In the genomic region with DNA sequence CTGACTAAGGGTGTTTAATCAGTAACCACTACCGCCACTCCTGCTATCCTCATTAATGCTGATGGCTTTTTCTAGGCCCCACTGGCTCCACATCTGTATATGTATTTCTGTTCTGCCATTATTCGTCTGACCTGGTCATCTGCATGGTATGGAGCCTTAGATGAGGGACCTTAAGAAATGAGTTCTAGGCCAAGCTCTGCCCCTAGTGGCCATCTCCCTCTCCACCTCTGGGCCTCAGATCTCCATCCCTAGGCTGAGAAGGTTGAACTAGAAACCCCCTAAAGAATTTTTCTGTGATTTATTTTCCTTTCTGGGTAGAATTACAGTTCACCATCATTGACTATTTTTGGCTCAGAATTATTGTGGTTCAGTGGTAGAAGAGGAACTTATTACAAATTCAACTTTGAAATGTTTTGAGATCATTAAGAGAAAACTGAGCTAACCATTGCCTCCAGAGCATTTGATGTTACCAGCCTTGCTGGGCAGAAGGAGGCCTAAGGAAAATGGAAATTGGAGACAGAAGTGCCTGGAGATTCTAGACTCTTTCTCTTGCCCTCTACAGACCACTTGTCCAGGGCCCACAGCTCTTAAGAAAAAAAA, we compare ENCODE assay signal across 12 cellular contexts.
DNase-seq lines count a peak whose midpoint lies in the region; ATAC-seq, FAIRE-seq and TF ChIP-seq lines count a peak whose summit lies in the region.
"Had no signal": no experiment of that assay in that cellular context is flagged by ENCODE, and none has a peak within 500 bp of the region (broad histone marks: within the 10 kb centered on the region; RNA-seq: fewer than 3 reads in every experiment).

No MANE protein-coding gene starts in this region.

- H3K79me2 ChIP-seq in KMS-11 (ENCODE audit: insufficient read depth, low read depth) (no peaks in the 10 kb centered on the region), neural progenitor cell (ENCODE audit: low read depth) (no peaks in the 10 kb centered on the region)

- no peak overlapping the region for H3K4me3 Mint-ChIP-seq in neural progenitor cell

- H3F3A ChIP-seq in neural progenitor cell (ENCODE audit: low read depth): no peaks in the 10 kb centered on the region

- no peaks in the 10 kb centered on the region for H3K36me3 Mint-ChIP-seq in neural progenitor cell

- H3K4me1 ChIP-seq in KMS-11 (ENCODE audit: low read depth, poor library complexity, severe bottlenecking): no peaks in the 10 kb centered on the region
- no peaks in the 10 kb centered on the region for H3K4me1 ChIP-seq in neural progenitor cell
- H3K4me1 ChIP-seq: SJCRH30 had no signal

- intact Hi-C loops in head of caudate nucleus (cut with DNase I): no loop called here

- no peaks in the 10 kb centered on the region for H3K27me3 ChIP-seq in KMS-11 (ENCODE audit: insufficient read depth, low read depth)
- H3K27me3 ChIP-seq in bronchial epithelial cell (ENCODE audit: control insufficient read depth, insufficient read depth, low read length): no peaks in the 10 kb centered on the region
- H3K27me3 ChIP-seq in neural progenitor cell: no peaks in the 10 kb centered on the region
- H3K27me3 ChIP-seq in MG63: no peaks in the 10 kb centered on the region
- H3K27me3 ChIP-seq: SJCRH30 had no signal

- no peaks in the 10 kb centered on the region for H3K9me3 Mint-ChIP-seq in neural progenitor cell

- no peak overlapping the region for H3K4me3 ChIP-seq in GM12864 (ENCODE audit: low read depth, low read length)
- no peak overlapping the region for H3K4me3 ChIP-seq in KMS-11 (IDR thresholded peaks at IDR 0.05; ENCODE audit: insufficient read depth, low read depth, low read length)
- no peak overlapping the region for H3K4me3 ChIP-seq in bronchial epithelial cell (ENCODE audit: low read depth, low read length)
- H3K4me3 ChIP-seq in neural progenitor cell: no peak overlapping the region
- H3K4me3 ChIP-seq in MG63: no peak overlapping the region
- H3K4me3 ChIP-seq: SJCRH30 had no signal

- H4K20me1 ChIP-seq in KMS-11 (ENCODE audit: insufficient read depth) (no peaks in the 10 kb centered on the region), neural progenitor cell (ENCODE audit: low read depth) (no peaks in the 10 kb centered on the region)

- H3K4me2 ChIP-seq in KMS-11: no peak overlapping the region
- H3K4me2 ChIP-seq in neural progenitor cell: no peak overlapping the region

- H3K9ac ChIP-seq in KMS-11 (no peak overlapping the region), neural progenitor cell (no peak overlapping the region)

- H2AFZ ChIP-seq in KMS-11 (ENCODE audit: low read depth): no peak overlapping the region
- H2AFZ ChIP-seq in neural progenitor cell (replicated peaks): no peak overlapping the region

- TF ChIP-seq CTCF in GM12864 (IDR thresholded peaks at IDR 0.05; ENCODE audit: low read depth, low read length, missing control alignments): peak; percentile 82
- peak; percentile 49 for TF ChIP-seq CTCF in KMS-11 (conservative IDR thresholded peaks at IDR 0.05; ENCODE audit: low read depth, low read length)
- TF ChIP-seq CTCF in bronchial epithelial cell (IDR thresholded peaks at IDR 0.05; ENCODE audit: insufficient read depth, low read length, severe bottlenecking): peak; percentile 52
- peak; percentile 55 for TF ChIP-seq CTCF in neural progenitor cell (IDR thresholded peaks at IDR 0.05)

- H3K4me1 Mint-ChIP-seq in neural progenitor cell: no peaks in the 10 kb centered on the region

- FAIRE-seq in bronchial epithelial cell (lab: Jason Lieb, UNC): no peak
- FAIRE-seq: colon had no signal

- H3K9me3 ChIP-seq in neural progenitor cell (ENCODE audit: low read depth): no peaks in the 10 kb centered on the region
- no peaks in the 10 kb centered on the region for H3K9me3 ChIP-seq in MG63
- H3K9me3 ChIP-seq: SJCRH30 had no signal

- H3K27ac ChIP-seq in KMS-11: no peak overlapping the region
- no peak overlapping the region for H3K27ac ChIP-seq in neural progenitor cell
- H3K27ac ChIP-seq: SJCRH30 had no signal

- DNase-seq in GM12864 (ENCODE audit: low read depth) (no peak), bronchial epithelial cell (ENCODE audit: low read depth) (no peak), neural progenitor cell (ENCODE audit: low spot score) (peak; percentile 11), MG63 (no peak), head of caudate nucleus (no peak)
- DNase-seq: activated CD8-positive, alpha-beta memory T cell treated with anti-CD3 and anti-CD28 coated beads, Interleukin-2, amount 50 U/mL, for 4 hours; islet precursor cell; retina had no signal

- peaks cover 5% of the 10 kb centered on the region for H3K27me3 Mint-ChIP-seq in neural progenitor cell (ENCODE audit: insufficient read depth, low read depth)

- H3K36me3 ChIP-seq in KMS-11 (ENCODE audit: insufficient read depth): no peaks in the 10 kb centered on the region
- H3K36me3 ChIP-seq in bronchial epithelial cell (ENCODE audit: control insufficient read depth, insufficient read depth, low read length): no peaks in the 10 kb centered on the region
- H3K36me3 ChIP-seq in neural progenitor cell: no peaks in the 10 kb centered on the region
- H3K36me3 ChIP-seq in MG63: no peaks in the 10 kb centered on the region
- H3K36me3 ChIP-seq: SJCRH30 had no signal

- ATAC-seq in HG02938 (IDR thresholded peaks at IDR 0.05; ENCODE audit: unreplicated experiment): no peak

- H3K27ac Mint-ChIP-seq in neural progenitor cell: no peak overlapping the region
